ENCODE assay signal across 28 cellular contexts in genomic region chr12:130480231-130480630, GRCh38.
DNase-seq lines count a peak whose midpoint lies in the region; TF ChIP-seq lines count a peak whose summit lies in the region.
"Had no signal": no experiment of that assay in that cellular context is flagged by ENCODE, and none has a peak within 500 bp of the region (broad histone marks: within the 10 kb centered on the region; RNA-seq: fewer than 3 reads in every experiment).

No MANE protein-coding gene starts in this region.

- H3K4me1 ChIP-seq in parathyroid adenoma (peaks cover 56% of the 10 kb centered on the region), esophagus muscularis mucosa (no peaks in the 10 kb centered on the region)
- H3K4me1 ChIP-seq: A549, Caco-2 had no signal

- no peak overlapping the region for H3K4me2 ChIP-seq in parathyroid adenoma (ENCODE audit: low read length)
- H3K4me2 ChIP-seq: A549 had no signal

- no peak overlapping the region for H3K9ac ChIP-seq in parathyroid adenoma
- H3K9ac ChIP-seq: BLaER1; BLaER1 treated with 17β-estradiol and CSF1 and Interleukin-3, amounts not matched to agents 10 nM and 100 nM had no signal

- H3K27ac ChIP-seq in parathyroid adenoma (peak overlapping the region; percentile 91), esophagus muscularis mucosa (replicated peaks in 1 of 4) (no peak overlapping the region)
- H3K27ac ChIP-seq: 22Rv1; A549; BLaER1; BLaER1 treated with 17β-estradiol and CSF1 and Interleukin-3, amounts not matched to agents 10 nM and 100 nM; C4-2B had no signal

- intact Hi-C loops in esophagus muscularis mucosa (cut with DNase I) = no loop called here

- TF ChIP-seq EP300 in esophagus muscularis mucosa (IDR thresholded peaks at IDR 0.05) = no peak

- no peaks in the 10 kb centered on the region for H3K27me3 ChIP-seq in H7 (ENCODE audit: control insufficient read depth, insufficient read depth, low read length)
- H3K27me3 ChIP-seq in parathyroid adenoma (ENCODE audit: control insufficient read depth, insufficient read depth, low read length) = no peaks in the 10 kb centered on the region
- H3K27me3 ChIP-seq in esophagus muscularis mucosa = peaks cover 0 to 59% (median 3%) of the 10 kb centered on the region in 4 donors
- H3K27me3 ChIP-seq: BE2C had no signal

- no peak overlapping the region for H3K4me3 ChIP-seq in H7 (ENCODE audit: insufficient read depth, low read depth, low read length)
- H3K4me3 ChIP-seq in parathyroid adenoma (ENCODE audit: low read depth, low read length) = no peak overlapping the region
- no peak overlapping the region for H3K4me3 ChIP-seq in esophagus muscularis mucosa
- H3K4me3 ChIP-seq: A549; BLaER1; BLaER1 treated with 17β-estradiol and CSF1 and Interleukin-3, amounts not matched to agents 10 nM and 100 nM had no signal

- no peak for TF ChIP-seq CTCF in parathyroid adenoma (IDR thresholded peaks at IDR 0.05)
- no peak for TF ChIP-seq CTCF in esophagus muscularis mucosa (IDR thresholded peaks at IDR 0.05)

- no peak overlapping the region for H2AFZ ChIP-seq in parathyroid adenoma

- peak; percentile 46 for DNase-seq in H7
- DNase-seq in esophagus muscularis mucosa (ENCODE audit: extremely low spot score) = no peak
- DNase-seq in activated gamma-delta T cell (lab: John Stamatoyannopoulos, UW) = no peak
- DNase-seq: 8988T; ACHN; AML-193; BE2C; C1 segment of cervical spinal cord; Caco-2; Calu3; CD4-positive, alpha-beta memory T cell; CD4-positive, alpha-beta T cell; CD4-positive, CD25-positive, alpha-beta regulatory T cell; CD8-positive, alpha-beta memory T cell; CD8-positive, alpha-beta T cell; DMS 273 treated with DMSO at 0.1 percent for 48 hours; DMS153; DMS53; DMS79; DMS79 treated with DMSO at 0.1 percent for 48 hours; DND-41; EL had no signal

- 90% methylated on average over 9 of the region's 9 CpGs for WGBS in esophagus muscularis mucosa

- no peak for TF ChIP-seq POLR2A in esophagus muscularis mucosa (IDR thresholded peaks at IDR 0.05; ENCODE audit: low read depth)

- peaks cover 7% of the 10 kb centered on the region for H3K79me2 ChIP-seq in parathyroid adenoma

- H3K36me3 ChIP-seq in H7 (replicated peaks; ENCODE audit: control insufficient read depth, insufficient read depth, low read length) = no peaks in the 10 kb centered on the region
- no peaks in the 10 kb centered on the region for H3K36me3 ChIP-seq in parathyroid adenoma (ENCODE audit: control insufficient read depth, insufficient read depth, low read length)
- no peaks in the 10 kb centered on the region for H3K36me3 ChIP-seq in esophagus muscularis mucosa
- H3K36me3 ChIP-seq: BLaER1; BLaER1 treated with 17β-estradiol and CSF1 and Interleukin-3, amounts not matched to agents 10 nM and 100 nM had no signal

- H3K9me3 ChIP-seq in parathyroid adenoma (ENCODE audit: control insufficient read depth, low read length) (no peaks in the 10 kb centered on the region), esophagus muscularis mucosa (no peaks in the 10 kb centered on the region)
- H3K9me3 ChIP-seq: A549; BE2C; BLaER1; BLaER1 treated with 17β-estradiol and CSF1 and Interleukin-3, amounts not matched to agents 10 nM and 100 nM; Caco-2 had no signal
